In genomic region chr11:65026810-65027209, GRCh38 we compare ENCODE assay signal across 8 cellular contexts. TPM values are rescaled to one million over a fixed set of nuclear protein-coding genes. Genes with fewer than 3 reads are reported as not detected.
DNase-seq lines count a peak whose midpoint lies in the region; ATAC-seq and TF ChIP-seq lines count a peak whose summit lies in the region.

No MANE protein-coding gene starts in this region.

- peaks cover 7% of the 10 kb centered on the region for H3K36me3 Mint-ChIP-seq in activated CD4-positive, alpha-beta memory T cell treated with anti-CD3 and anti-CD28 coated beads, Interleukin-2, amount 10 ng/mL, durations not matched to agents 7 days and 5 days (ENCODE audit: low read depth)
- H3K36me3 Mint-ChIP-seq in stimulated activated memory B cell treated with anti-CD40 and anti-IgM and Interleukin-4, amounts not matched to agents 10 μg/mL and 1 μg/mL and 100 μg/mL, for 72 hours: peaks cover 7% of the 10 kb centered on the region

- DNase-seq in HCEC 1CT (peak; percentile 67), hepatocyte (ENCODE audit: low spot score) (no peak), NCI-H69 (lab: John Stamatoyannopoulos, UW) (no peak), DMS79 treated with DMSO at 0.1 percent for 48 hours (lab: John Stamatoyannopoulos, UW) (no peak), COR-L47 (lab: John Stamatoyannopoulos, UW) (no peak), NK-92 (lab: John Stamatoyannopoulos, UW; ENCODE audit: unreplicated experiment) (no peak)
- no peak for DNase-seq in activated CD4-positive, alpha-beta memory T cell treated with anti-CD3 and anti-CD28 coated beads, Interleukin-2, amount 10 ng/mL, durations not matched to agents 7 days and 5 days

- peaks cover 17% of the 10 kb centered on the region for H3K79me2 ChIP-seq in hepatocyte

- no peaks in the 10 kb centered on the region for H3K27me3 Mint-ChIP-seq in activated CD4-positive, alpha-beta memory T cell treated with anti-CD3 and anti-CD28 coated beads, Interleukin-2, amount 10 ng/mL, durations not matched to agents 7 days and 5 days
- H3K27me3 Mint-ChIP-seq in stimulated activated memory B cell treated with anti-CD40 and anti-IgM and Interleukin-4, amounts not matched to agents 10 μg/mL and 1 μg/mL and 100 μg/mL, for 72 hours: no peaks in the 10 kb centered on the region

- peak overlapping the region; percentile 78 for H3K4me3 Mint-ChIP-seq in activated CD4-positive, alpha-beta memory T cell treated with anti-CD3 and anti-CD28 coated beads, Interleukin-2, amount 10 ng/mL, durations not matched to agents 7 days and 5 days
- H3K4me3 Mint-ChIP-seq in stimulated activated memory B cell treated with anti-CD40 and anti-IgM and Interleukin-4, amounts not matched to agents 10 μg/mL and 1 μg/mL and 100 μg/mL, for 72 hours: peak overlapping the region; percentile 70

- H3K27ac Mint-ChIP-seq in activated CD4-positive, alpha-beta memory T cell treated with anti-CD3 and anti-CD28 coated beads, Interleukin-2, amount 10 ng/mL, durations not matched to agents 7 days and 5 days: peak overlapping the region; percentile 82
- H3K27ac Mint-ChIP-seq in stimulated activated memory B cell treated with anti-CD40 and anti-IgM and Interleukin-4, amounts not matched to agents 10 μg/mL and 1 μg/mL and 100 μg/mL, for 72 hours: peak overlapping the region; percentile 69

- no peaks in the 10 kb centered on the region for H3K9me3 Mint-ChIP-seq in activated CD4-positive, alpha-beta memory T cell treated with anti-CD3 and anti-CD28 coated beads, Interleukin-2, amount 10 ng/mL, durations not matched to agents 7 days and 5 days
- no peaks in the 10 kb centered on the region for H3K9me3 Mint-ChIP-seq in stimulated activated memory B cell treated with anti-CD40 and anti-IgM and Interleukin-4, amounts not matched to agents 10 μg/mL and 1 μg/mL and 100 μg/mL, for 72 hours

- peak overlapping the region; percentile 75 for H2AFZ ChIP-seq in hepatocyte

- peaks cover 27% of the 10 kb centered on the region for H3K4me1 Mint-ChIP-seq in activated CD4-positive, alpha-beta memory T cell treated with anti-CD3 and anti-CD28 coated beads, Interleukin-2, amount 10 ng/mL, durations not matched to agents 7 days and 5 days
- peaks cover 23% of the 10 kb centered on the region for H3K4me1 Mint-ChIP-seq in stimulated activated memory B cell treated with anti-CD40 and anti-IgM and Interleukin-4, amounts not matched to agents 10 μg/mL and 1 μg/mL and 100 μg/mL, for 72 hours

- 62% methylated on average over 10 of the region's 10 CpGs for WGBS in hepatocyte (ENCODE audit: low lambda C conversion rate, missing lambda C conversion rate)

- H3K4me2 ChIP-seq in hepatocyte: peak overlapping the region; percentile 80

- ATAC-seq in stimulated activated memory B cell treated with anti-CD40 and anti-IgM and Interleukin-4, amounts not matched to agents 10 μg/mL and 1 μg/mL and 100 μg/mL, for 72 hours: no peak

- no peaks in the 10 kb centered on the region for H4K20me1 ChIP-seq in hepatocyte (ENCODE audit: insufficient read depth, poor library complexity, severe bottlenecking)

- H3K27me3 ChIP-seq in hepatocyte: no peaks in the 10 kb centered on the region

- H3K27ac ChIP-seq in hepatocyte: peak overlapping the region; percentile 26

- TF ChIP-seq CTCF in hepatocyte (IDR thresholded peaks at IDR 0.05; ENCODE audit: poor library complexity): no peak

- no peaks in the 10 kb centered on the region for H3K9me2 ChIP-seq in hepatocyte (replicated peaks; ENCODE audit: insufficient read depth)

- H3K9me3 ChIP-seq in hepatocyte (ENCODE audit: low read depth): no peaks in the 10 kb centered on the region

- no peaks in the 10 kb centered on the region for H3K36me3 ChIP-seq in hepatocyte (replicated peaks; ENCODE audit: insufficient read depth, low read depth)

- CTCF ChIA-PET in activated CD4-positive, alpha-beta memory T cell treated with anti-CD3 and anti-CD28 coated beads, Interleukin-2, amount 10 ng/mL, durations not matched to agents 7 days and 5 days (lab: Charles Lee): interaction anchor here (0.6 to 2.9 kb wide), 8 partner anchors 13 to 819 kb away, joined by 3 to 23 read pairs (median 4); partner anchors contain the start of genes ARL2, CDCA5, SAC3D1 and ZNHIT2

- POLR2A ChIA-PET in activated CD4-positive, alpha-beta memory T cell treated with anti-CD3 and anti-CD28 coated beads, Interleukin-2, amount 10 ng/mL, durations not matched to agents 7 days and 5 days (lab: Charles Lee): interaction anchor here (0.9 to 6.5 kb wide), 9 partner anchors 9 to 95 kb away, joined by 3 to 56 read pairs (median 6); partner anchors contain the start of genes ARL2, CDCA5, FAU and MRPL49

- H3K4me3 ChIP-seq in hepatocyte: peak overlapping the region; percentile 17

- H3K4me1 ChIP-seq in hepatocyte (ENCODE audit: insufficient read depth): peaks cover 4% of the 10 kb centered on the region

RNA-seq across cellular contexts. Expression of gene SNX15, which starts 0.4 kb away (rescaled TPM):
- total RNA-seq in activated CD4-positive, alpha-beta memory T cell treated with anti-CD3 and anti-CD28 coated beads, Interleukin-2, amount 10 ng/mL, durations not matched to agents 7 days and 5 days: 10 to 100 TPM; 24.3 to 24.6 TPM
- 9.9 and 12.9 TPM in 2 replicates for total RNA-seq in hepatocyte
- polyA plus RNA-seq in hepatocyte: 22.0 and 27.3 TPM in 2 replicates

RNA-seq across cellular contexts. Expression of gene ARL2, which starts 12.8 kb away (rescaled TPM):
- 10 to 100 TPM; 58.5 to 59.4 TPM for total RNA-seq in activated CD4-positive, alpha-beta memory T cell treated with anti-CD3 and anti-CD28 coated beads, Interleukin-2, amount 10 ng/mL, durations not matched to agents 7 days and 5 days
- total RNA-seq in hepatocyte: 68.2 and 69.1 TPM in 2 replicates
- 126 and 127 TPM in 2 replicates for polyA plus RNA-seq in hepatocyte

RNA-seq across cellular contexts. Expression of gene SAC3D1, which starts 14.2 kb away (rescaled TPM):
- 10 to 100 TPM; 24.2 to 24.8 TPM for total RNA-seq in activated CD4-positive, alpha-beta memory T cell treated with anti-CD3 and anti-CD28 coated beads, Interleukin-2, amount 10 ng/mL, durations not matched to agents 7 days and 5 days
- 10.8 and 12.2 TPM in 2 replicates for total RNA-seq in hepatocyte
- polyA plus RNA-seq in hepatocyte: 18.5 and 23.8 TPM in 2 replicates

RNA-seq across cellular contexts. Expression of gene BATF2, which starts 30.0 kb away (rescaled TPM):
- total RNA-seq in activated CD4-positive, alpha-beta memory T cell treated with anti-CD3 and anti-CD28 coated beads, Interleukin-2, amount 10 ng/mL, durations not matched to agents 7 days and 5 days: under 1 TPM; 0.30 to 0.53 TPM
- total RNA-seq in hepatocyte: 0.68 and 1.9 TPM in 2 replicates
- polyA plus RNA-seq in hepatocyte: 2.6 TPM in 1 of 2 replicates, not detected in the other

RNA-seq across cellular contexts. Expression of gene NAALADL1, which starts 31.5 kb away (rescaled TPM):
- 10 to 100 TPM; 13.6 to 16.8 TPM for total RNA-seq in activated CD4-positive, alpha-beta memory T cell treated with anti-CD3 and anti-CD28 coated beads, Interleukin-2, amount 10 ng/mL, durations not matched to agents 7 days and 5 days
- total RNA-seq in hepatocyte: 0.13 and 0.76 TPM in 2 replicates
- not detected in 2 replicates for polyA plus RNA-seq in hepatocyte
